Comparison of ENCODE assay signal across 1 cellular context in genomic region chr1:161218301-161219077, GRCh38.
A peak's percentile ranks its signal among the peaks of the same experiment; 100 is the strongest.
TF ChIP-seq lines count a peak whose summit lies in the region.

No MANE protein-coding gene starts in this region.

TF ChIP-seq in HepG2, 621 proteins besides CTCF, POLR2A, EP300 and RAD21 (continued from another document and continues in another):
- TF ChIP-seq ZBTB10 (CRISPR knock-in tag; IDR thresholded peaks at IDR 0.05; ENCODE audit: borderline replicate concordance), result no peak
- TF ChIP-seq RELA (CRISPR knock-in tag; IDR thresholded peaks at IDR 0.05), result 0 out of 2 replicates have a peak, but pooled peaks have one; percentile 57
- TF ChIP-seq MED13 (CRISPR knock-in tag; IDR thresholded peaks at IDR 0.05), result 0 out of 2 replicates have a peak, but pooled peaks have one; percentile 80
- TF ChIP-seq ZNF841 (CRISPR knock-in tag; IDR thresholded peaks at IDR 0.05; ENCODE audit: borderline replicate concordance), result no peak; the same call in 1 of the 2 replicates
- no peak for TF ChIP-seq SIN3B (IDR thresholded peaks at IDR 0.05; ENCODE audit: low read length)
- peak; percentile 35 for TF ChIP-seq JUND (CRISPR knock-in tag; IDR thresholded peaks at IDR 0.05)
- TF ChIP-seq HNRNPL (IDR thresholded peaks at IDR 0.05; ENCODE audit: low read depth, low read length), result no peak
- TF ChIP-seq HMGXB4 (CRISPR knock-in tag; IDR thresholded peaks at IDR 0.05; ENCODE audit: borderline replicate concordance in 1 of 2, low read depth in 1 of 2), result peak in 1 of 2 experiments; percentile 20; a peak in 1 of 4 replicates
- TF ChIP-seq NR3C1 (CRISPR knock-in tag; IDR thresholded peaks at IDR 0.05), result no peak
- TF ChIP-seq HDAC2 (CRISPR knock-in tag; IDR thresholded peaks at IDR 0.05), result peak; percentile 85; the same call in 1 of the 2 replicates
- TF ChIP-seq HNRNPLL (IDR thresholded peaks at IDR 0.05; ENCODE audit: low read depth, low read length, poor library complexity, severe bottlenecking), result no peak
- peak; percentile 79 for TF ChIP-seq RBFOX2 (IDR thresholded peaks at IDR 0.05; ENCODE audit: low read depth, low read length)
- TF ChIP-seq SOX13 (IDR thresholded peaks at IDR 0.05), result peak; percentile 82; the same call in 1 of the 2 replicates
- peak in 1 of 2 experiments; percentile 93; a peak in 2 of 4 replicates for TF ChIP-seq SOX13 (CRISPR knock-in tag; conservative IDR thresholded peaks at IDR 0.05 in 1 of 2, IDR thresholded peaks at IDR 0.05 in 1 of 2)
- peak; percentile 55 for TF ChIP-seq GABPB1 (CRISPR knock-in tag; IDR thresholded peaks at IDR 0.05)
- peak; percentile 40; the same call in 1 of the 2 replicates for TF ChIP-seq YEATS2 (CRISPR knock-in tag; IDR thresholded peaks at IDR 0.05; ENCODE audit: borderline replicate concordance)
- TF ChIP-seq ZNF3 (CRISPR knock-in tag; IDR thresholded peaks at IDR 0.05), result no peak
- TF ChIP-seq PITX1 (CRISPR knock-in tag; IDR thresholded peaks at IDR 0.05), result peak; percentile 80
- no peak for TF ChIP-seq ZNF17 (CRISPR knock-in tag; IDR thresholded peaks at IDR 0.05)
- 0 out of 2 replicates have a peak, but pooled peaks have one; percentile 23 for TF ChIP-seq ZNF556 (CRISPR knock-in tag; IDR thresholded peaks at IDR 0.05; ENCODE audit: borderline replicate concordance)
- 0 out of 2 replicates have a peak, but pooled peaks have one; percentile 56 for TF ChIP-seq ZSCAN21 (CRISPR knock-in tag; IDR thresholded peaks at IDR 0.05; ENCODE audit: borderline replicate concordance)
- peak; percentile 88 for TF ChIP-seq HNRNPH1 (optimal IDR thresholded peaks at IDR 0.05; ENCODE audit: low read depth, low read length)
- TF ChIP-seq ARID3A (IDR thresholded peaks at IDR 0.05; ENCODE audit: low read depth, low read length), result no peak
- TF ChIP-seq PHF21A (CRISPR knock-in tag; IDR thresholded peaks at IDR 0.05), result peak; percentile 63; the same call in 1 of the 2 replicates
- TF ChIP-seq POLR2G (IDR thresholded peaks at IDR 0.05; ENCODE audit: low read depth, low read length), result peak; percentile 84
- TF ChIP-seq TCF7 (IDR thresholded peaks at IDR 0.05; ENCODE audit: low read depth), result peak; percentile 78
- TF ChIP-seq PCBP1 (IDR thresholded peaks at IDR 0.05; ENCODE audit: borderline replicate concordance, low read depth, low read length), result no peak
- TF ChIP-seq ZNF12 (CRISPR knock-in tag; IDR thresholded peaks at IDR 0.05), result peak; percentile 73
- 0 out of 2 replicates have a peak, but pooled peaks have one; percentile 22 for TF ChIP-seq ZSCAN9 (CRISPR knock-in tag; IDR thresholded peaks at IDR 0.05; ENCODE audit: borderline replicate concordance)
- peak; percentile 12; the same call in 1 of the 2 replicates for TF ChIP-seq THAP11 (CRISPR knock-in tag; IDR thresholded peaks at IDR 0.05)
- no peak for TF ChIP-seq TEAD2 (CRISPR knock-in tag; IDR thresholded peaks at IDR 0.05)
- TF ChIP-seq MXD1 (CRISPR knock-in tag; IDR thresholded peaks at IDR 0.05), result no peak
- no peak for TF ChIP-seq SMAD1 (CRISPR knock-in tag; IDR thresholded peaks at IDR 0.05; ENCODE audit: borderline replicate concordance, low read depth)
- peak; percentile 41; the same call in 1 of the 2 replicates for TF ChIP-seq ZNF335 (CRISPR knock-in tag; IDR thresholded peaks at IDR 0.05)
- no peak for TF ChIP-seq ZNF136 (CRISPR knock-in tag; IDR thresholded peaks at IDR 0.05; ENCODE audit: low read depth)
- peak; percentile 16; the same call in 1 of the 2 replicates for TF ChIP-seq TFDP1 (CRISPR knock-in tag; IDR thresholded peaks at IDR 0.05; ENCODE audit: borderline replicate concordance)
- peak; percentile 31; the same call in 1 of the 2 replicates for TF ChIP-seq TAF1 (CRISPR knock-in tag; IDR thresholded peaks at IDR 0.05)
- TF ChIP-seq ZNF672 (CRISPR knock-in tag; IDR thresholded peaks at IDR 0.05), result no peak
- 0 out of 2 replicates have a peak, but pooled peaks have one; percentile 32 for TF ChIP-seq TFDP2 (CRISPR knock-in tag; IDR thresholded peaks at IDR 0.05)
- peak; percentile 64; the same call in 1 of the 2 replicates for TF ChIP-seq POGK (CRISPR knock-in tag; conservative IDR thresholded peaks at IDR 0.05)
- TF ChIP-seq FOXK2 (IDR thresholded peaks at IDR 0.05), result peak; percentile 18; the same call in 1 of the 2 replicates
- peak; percentile 68; the same call in 1 of the 2 replicates for TF ChIP-seq ELF3 (CRISPR knock-in tag; IDR thresholded peaks at IDR 0.05)
- 0 out of 2 replicates have a peak, but pooled peaks have one; percentile 77 for TF ChIP-seq ZIK1 (CRISPR knock-in tag; IDR thresholded peaks at IDR 0.05; ENCODE audit: borderline replicate concordance, low read depth)
- TF ChIP-seq NCOA2 (CRISPR knock-in tag; IDR thresholded peaks at IDR 0.05), result peak; percentile 83
- no peak for TF ChIP-seq CERS6 (CRISPR knock-in tag; IDR thresholded peaks at IDR 0.05)
- TF ChIP-seq ZNF772 (CRISPR knock-in tag; IDR thresholded peaks at IDR 0.05), result no peak; the same call in 1 of the 2 replicates
- 0 out of 2 replicates have a peak, but pooled peaks have one; percentile 29 for TF ChIP-seq RERE (CRISPR knock-in tag; IDR thresholded peaks at IDR 0.05; ENCODE audit: low read depth)
- TF ChIP-seq KLF11 (CRISPR knock-in tag; IDR thresholded peaks at IDR 0.05), result no peak
- peak; percentile 72 for TF ChIP-seq RXRA (CRISPR knock-in tag; IDR thresholded peaks at IDR 0.05)
- TF ChIP-seq RFXAP (CRISPR knock-in tag; IDR thresholded peaks at IDR 0.05; ENCODE audit: borderline replicate concordance), result no peak
